ENCODE assay signal across 8 cellular contexts in genomic region chr12:121804417-121805111, GRCh38. TPM values are rescaled to one million over a fixed set of nuclear protein-coding genes. Genes with fewer than 3 reads are reported as not detected.
DNase-seq lines count a peak whose midpoint lies in the region; ATAC-seq and TF ChIP-seq lines count a peak whose summit lies in the region.

No MANE protein-coding gene starts in this region.

- peaks cover 28% of the 10 kb centered on the region for H3K36me3 Mint-ChIP-seq in activated naive CD8-positive, alpha-beta T cell treated with anti-CD3 and anti-CD28 coated beads, Interleukin-2, amount 50 U/mL, for 24 hours (ENCODE audit: low read depth)

- no peaks in the 10 kb centered on the region for H3K27me3 Mint-ChIP-seq in activated naive CD8-positive, alpha-beta T cell treated with anti-CD3 and anti-CD28 coated beads, Interleukin-2, amount 50 U/mL, for 24 hours

- H3K4me3 ChIP-seq in Panc1 (ENCODE audit: low read depth in 2 of 2, low read length in 2 of 2) = peak overlapping the region; percentile 55 to 62
- peak overlapping the region; percentile 42; the same call in 1 of the 2 replicates for H3K4me3 ChIP-seq in iPS DF 6.9 (ENCODE audit: low read length)
- H3K4me3 ChIP-seq in skeletal muscle satellite cell (ENCODE audit: low read length) = peak overlapping the region; percentile 74

- peak overlapping the region; percentile 89 for H3K27ac Mint-ChIP-seq in activated naive CD8-positive, alpha-beta T cell treated with anti-CD3 and anti-CD28 coated beads, Interleukin-2, amount 50 U/mL, for 24 hours

- H3K9me3 ChIP-seq in Panc1 (ENCODE audit: control insufficient read depth, insufficient read depth, low read depth, low read length) = no peaks in the 10 kb centered on the region
- no peaks in the 10 kb centered on the region for H3K9me3 ChIP-seq in iPS DF 6.9 (ENCODE audit: control insufficient read depth, insufficient read depth, low read length)
- no peaks in the 10 kb centered on the region for H3K9me3 ChIP-seq in skeletal muscle satellite cell (replicated peaks; ENCODE audit: low read length)

- ATAC-seq in Panc1 = no peak
- ATAC-seq in activated naive CD8-positive, alpha-beta T cell treated with anti-CD3 and anti-CD28 coated beads, Interleukin-2, amount 50 U/mL, for 24 hours = no peak
- no peak for ATAC-seq in GM19035 (IDR thresholded peaks at IDR 0.05; ENCODE audit: unreplicated experiment)

- no peak for TF ChIP-seq CTCF in Panc1 (IDR thresholded peaks at IDR 0.05)

- peak overlapping the region; percentile 93 for H3K4me2 ChIP-seq in skeletal muscle satellite cell (ENCODE audit: low read length)

- CTCF ChIA-PET in Panc1 (lab: Charles Lee) = interaction anchor here (0.8 kb wide), 1 partner anchor 10 kb away, joined by 4 read pairs; no protein-coding TSS in a partner anchor

- H3K27me3 ChIP-seq in Panc1 (ENCODE audit: control insufficient read depth, insufficient read depth, low read length) (no peaks in the 10 kb centered on the region), iPS DF 6.9 (ENCODE audit: control insufficient read depth, insufficient read depth, low read length) (no peaks in the 10 kb centered on the region), skeletal muscle satellite cell (ENCODE audit: control insufficient read depth, insufficient read depth, low read length) (no peaks in the 10 kb centered on the region)

- DNase-seq in NCI-H526 (lab: John Stamatoyannopoulos, UW) = peak; percentile 38 to 53
- no peak for DNase-seq in NCI-H526 treated with DMSO at 0.1 percent for 48 hours (lab: John Stamatoyannopoulos, UW)
- no peak for DNase-seq in Panc1 (ENCODE audit: low read depth, low spot score)
- peak; percentile 56 for DNase-seq in activated naive CD8-positive, alpha-beta T cell treated with anti-CD3 and anti-CD28 coated beads, Interleukin-2, amount 50 U/mL, for 24 hours
- DNase-seq in iPS DF 6.9 (ENCODE audit: low read depth, low spot score) = no peak
- no peak for DNase-seq in HPDE6-E6E7 (ENCODE audit: extremely low spot score)

- POLR2A ChIA-PET in Panc1 (lab: Charles Lee) = interaction anchor here (0.6 kb wide), 2 partner anchors 355 to 789 kb away, joined by 3 to 10 read pairs; no protein-coding TSS in a partner anchor

- H3K9ac ChIP-seq in skeletal muscle satellite cell (ENCODE audit: low read depth, low read length) = peak overlapping the region; percentile 99

- H3K4me1 ChIP-seq in Panc1 (ENCODE audit: control insufficient read depth, insufficient read depth, low read length) (peaks cover 14% of the 10 kb centered on the region), iPS DF 6.9 (ENCODE audit: control insufficient read depth, insufficient read depth, low read length) (peaks cover 4% of the 10 kb centered on the region; the same call in 1 of the 2 replicates), skeletal muscle satellite cell (ENCODE audit: control insufficient read depth, insufficient read depth, low read length) (peaks cover 37% of the 10 kb centered on the region)

- no CpG with 5 or more reads among the region's 63 CpGs for whole genome bisulfite sequencing in iPS DF 6.9 (ENCODE audit: insufficient coverage, insufficient read length)

- no TSS peak for BruUV-seq in Panc1 (replicated peaks; lab: Mats Ljungman, UMichigan)

- peak overlapping the region; percentile 83 for H3K27ac ChIP-seq in Panc1 (ENCODE audit: low read length)
- no peak overlapping the region for H3K27ac ChIP-seq in iPS DF 6.9 (ENCODE audit: low read length)

- no peaks in the 10 kb centered on the region for H3K9me3 Mint-ChIP-seq in activated naive CD8-positive, alpha-beta T cell treated with anti-CD3 and anti-CD28 coated beads, Interleukin-2, amount 50 U/mL, for 24 hours

- H3K4me1 Mint-ChIP-seq in activated naive CD8-positive, alpha-beta T cell treated with anti-CD3 and anti-CD28 coated beads, Interleukin-2, amount 50 U/mL, for 24 hours = peaks cover 35% of the 10 kb centered on the region

- in situ Hi-C loops in Panc1 (cut with HindIII; ENCODE audit: low pct_unique_long_range_greater_than_20kb, low sequenced_read_pairs) = no loop called here

- peaks cover 8% of the 10 kb centered on the region for H3K36me3 ChIP-seq in Panc1 (ENCODE audit: control insufficient read depth, insufficient read depth, low read length)
- H3K36me3 ChIP-seq in iPS DF 6.9 (ENCODE audit: control insufficient read depth, insufficient read depth, low read length) = peaks cover 3% of the 10 kb centered on the region; the same call in 1 of the 2 replicates
- H3K36me3 ChIP-seq in skeletal muscle satellite cell (ENCODE audit: insufficient read depth, low read length) = peaks cover 30% of the 10 kb centered on the region

- peak overlapping the region; percentile 86 for H3K4me3 Mint-ChIP-seq in activated naive CD8-positive, alpha-beta T cell treated with anti-CD3 and anti-CD28 coated beads, Interleukin-2, amount 50 U/mL, for 24 hours

- intact Hi-C loops in Panc1 (cut with micrococcal nuclease; ENCODE audit: unreplicated experiment) = no loop called here

RNA-seq across cellular contexts. Expression of gene SETD1B, which starts 0.8 kb away (rescaled TPM):
- 31.2 TPM for total RNA-seq in Panc1 (2021; ENCODE audit: unreplicated experiment)
- 24.0 TPM for polyA plus RNA-seq in Panc1 (2012; ENCODE audit: insufficient read length)
- 3.7 and 3.8 TPM in 2 replicates for total RNA-seq in skeletal muscle satellite cell (2012; rRNA removed)

RNA-seq across cellular contexts. Expression of gene RHOF, which starts 11.1 kb away (rescaled TPM):
- 71.8 TPM for total RNA-seq in Panc1 (2021; ENCODE audit: unreplicated experiment)
- 81.8 TPM for polyA plus RNA-seq in Panc1 (2012; ENCODE audit: insufficient read length)
- 5.6 and 7.2 TPM in 2 replicates for total RNA-seq in skeletal muscle satellite cell (2012; rRNA removed)

RNA-seq across cellular contexts. Expression of gene HPD, which starts 54.1 kb away (rescaled TPM):
- 0.51 TPM for total RNA-seq in Panc1 (2021; ENCODE audit: unreplicated experiment)
- 0.57 TPM for polyA plus RNA-seq in Panc1 (2012; ENCODE audit: insufficient read length)
- total RNA-seq in skeletal muscle satellite cell (2012; rRNA removed) = 0.76 and 2.4 TPM in 2 replicates

Comparison
In these comparisons a context has a peak if more than half of its experiments do, and no peak if none do; other contexts are left out.
1. DNase-seq: peak in NCI-H526 (2 of 2) and activated naive CD8-positive, alpha-beta T cell treated with anti-CD3 and anti-CD28 coated beads, Interleukin-2, amount 50 U/mL, for 24 hours (single experiment); none in NCI-H526 treated with DMSO at 0.1 percent for 48 hours (single experiment), Panc1 (single experiment), iPS DF 6.9 (single experiment) and HPDE6-E6E7 (single experiment).
2. Peak in every context shown above with its lines, with median percentiles within 50 percentile points of each other: H3K4me3 ChIP-seq.